ENCODE assay signal across 32 cellular contexts in the genomic region with DNA sequence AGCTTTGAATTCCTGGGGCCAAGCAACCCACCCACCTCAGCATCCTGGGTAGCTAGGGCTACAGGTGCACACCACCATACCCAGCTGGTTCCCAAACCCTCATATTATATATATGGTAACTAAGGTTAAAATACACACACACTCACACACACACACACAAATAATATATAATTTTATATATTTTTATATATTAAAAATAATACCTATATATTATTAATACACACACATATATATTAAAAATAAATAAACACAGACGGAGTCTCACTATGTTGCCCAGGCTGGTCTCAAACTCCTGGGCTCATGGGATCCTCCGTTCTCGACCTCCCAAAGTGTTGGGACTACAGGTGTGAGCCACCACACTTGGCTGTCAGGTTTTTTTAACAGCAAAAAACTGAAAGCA.
"Had no signal": no experiment of that assay in that cellular context is flagged by ENCODE, and none has a peak within 500 bp of the region (broad histone marks: within the 10 kb centered on the region; RNA-seq: fewer than 3 reads in every experiment).

No MANE protein-coding gene starts in this region.

- ATAC-seq: activated CD4-positive, alpha-beta T cell treated with anti-CD3 and anti-CD28 coated beads for 36 hours; activated CD4-positive, CD25-positive, alpha-beta regulatory T cell treated with anti-CD3 and anti-CD28 coated beads, Interleukin-2, amount 50 U/mL, for 24 hours; activated CD8-positive, alpha-beta memory T cell treated with anti-CD3 and anti-CD28 coated beads, Interleukin-2, amount 10 ng/mL, durations not matched to agents 7 days and 5 days; activated CD8-positive, alpha-beta T cell treated with anti-CD3 and anti-CD28 coated beads, Interleukin-2, amount 10 ng/mL, durations not matched to agents 7 days and 5 days; activated naive CD8-positive, alpha-beta T cell treated with anti-CD3 and anti-CD28 coated beads, Interleukin-2, amount 50 U/mL, for 24 hours had no signal

- DNase-seq: activated CD4-positive, alpha-beta memory T cell treated with anti-CD3 and anti-CD28 coated beads, Interleukin-2, amount 10 ng/mL, durations not matched to agents 7 days and 5 days; activated CD4-positive, alpha-beta T cell treated with anti-CD3 and anti-CD28 coated beads for 1 hour; activated CD4-positive, alpha-beta T cell treated with anti-CD3 and anti-CD28 coated beads for 36 hours; activated CD4-positive, alpha-beta T cell treated with anti-CD3 and anti-CD28 coated beads for 48 hours; activated CD4-positive, alpha-beta T cell treated with anti-CD3 and anti-CD28 coated beads, Interleukin-2, amount 10 ng/mL, durations not matched to agents 7 days and 5 days; activated CD4-positive, alpha-beta T cell treated with anti-CD3 and anti-CD28 coated beads, Interleukin-2, amount 50 U/mL, for 48 hours; activated CD4-positive, CD25-positive, alpha-beta regulatory T cell; activated CD8-positive, alpha-beta memory T cell treated with anti-CD3 and anti-CD28 coated beads for 24 hours; activated CD8-positive, alpha-beta memory T cell treated with anti-CD3 and anti-CD28 coated beads, Interleukin-2, amount 10 ng/mL, durations not matched to agents 7 days and 5 days; activated CD8-positive, alpha-beta memory T cell treated with anti-CD3 and anti-CD28 coated beads, Interleukin-2, amount 50 U/mL, for 48 hours; activated CD8-positive, alpha-beta T cell treated with anti-CD3 and anti-CD28 coated beads, Interleukin-2, amount 10 ng/mL, durations not matched to agents 7 days and 5 days; activated effector memory CD4-positive, alpha-beta T cell treated with Interleukin-2 at 50 U/mL for 16 hours; activated gamma-delta T cell; activated naive CD4-positive, alpha-beta T cell treated with anti-CD3 and anti-CD28 coated beads, Interleukin-2, amount 10 ng/mL, durations not matched to agents 7 days and 5 days; activated naive CD4-positive, alpha-beta T cell treated with Interleukin-2 at 50 U/mL for 16 hours; activated naive CD8-positive, alpha-beta T cell treated with anti-CD3 and anti-CD28 coated beads, Interleukin-2, amount 10 ng/mL, durations not matched to agents 7 days and 5 days; activated naive CD8-positive, alpha-beta T cell treated with anti-CD3 and anti-CD28 coated beads, Interleukin-2, amount 50 U/mL, for 24 hours; activated T-cell treated with anti-CD3 and anti-CD28 coated beads, Interleukin-2, amount 50 U/mL, for 24 hours; activated T-cell treated with anti-CD3 and anti-CD28 coated beads, Interleukin-2, amount 50 U/mL, for 48 hours; amygdala; anterior cingulate cortex; central memory CD4-positive, alpha-beta T cell; T-helper 1 cell; T-helper 2 cell; T-helper 9 cell had no signal

- H3K4me3 Mint-ChIP-seq: activated CD4-positive, alpha-beta memory T cell treated with anti-CD3 and anti-CD28 coated beads, Interleukin-2, amount 10 ng/mL, durations not matched to agents 7 days and 5 days; activated CD4-positive, alpha-beta T cell treated with anti-CD3 and anti-CD28 coated beads for 36 hours; activated CD4-positive, alpha-beta T cell treated with anti-CD3 and anti-CD28 coated beads, Interleukin-2, amount 10 ng/mL, durations not matched to agents 7 days and 5 days; activated CD8-positive, alpha-beta memory T cell treated with anti-CD3 and anti-CD28 coated beads, Interleukin-2, amount 10 ng/mL, durations not matched to agents 7 days and 5 days; activated CD8-positive, alpha-beta T cell treated with anti-CD3 and anti-CD28 coated beads, Interleukin-2, amount 10 ng/mL, durations not matched to agents 7 days and 5 days; activated naive CD4-positive, alpha-beta T cell treated with anti-CD3 and anti-CD28 coated beads, Interleukin-2, amount 10 ng/mL, durations not matched to agents 7 days and 5 days; activated naive CD4-positive, alpha-beta T cell treated with anti-CD3 and anti-CD28 coated beads, Interleukin-2, amount 50 U/mL, for 24 hours; activated naive CD8-positive, alpha-beta T cell; activated naive CD8-positive, alpha-beta T cell treated with anti-CD3 and anti-CD28 coated beads, Interleukin-2, amount 10 ng/mL, durations not matched to agents 7 days and 5 days; activated naive CD8-positive, alpha-beta T cell treated with anti-CD3 and anti-CD28 coated beads, Interleukin-2, amount 50 U/mL, for 24 hours; activated T-cell treated with anti-CD3 and anti-CD28 coated beads, Interleukin-2, amount 50 U/mL, for 24 hours; brain; T-helper 1 cell treated with Interleukin-12 subunit alpha and Interleukin-12 subunit beta and Interleukin-4 antibody, amounts not matched to agents 30 μg/mL and 1 μg/mL, for 36 hours; T-helper 2 cell treated with Interferon-gamma antibody and Interleukin-4, amounts not matched to agents 5 μg/mL and 100 μg/mL, for 36 hours had no signal

- H3K27me3 Mint-ChIP-seq: activated CD4-positive, alpha-beta memory T cell treated with anti-CD3 and anti-CD28 coated beads, Interleukin-2, amount 10 ng/mL, durations not matched to agents 7 days and 5 days; activated CD4-positive, alpha-beta T cell treated with anti-CD3 and anti-CD28 coated beads for 36 hours; activated CD4-positive, alpha-beta T cell treated with anti-CD3 and anti-CD28 coated beads, Interleukin-2, amount 10 ng/mL, durations not matched to agents 7 days and 5 days; activated CD8-positive, alpha-beta memory T cell treated with anti-CD3 and anti-CD28 coated beads, Interleukin-2, amount 10 ng/mL, durations not matched to agents 7 days and 5 days; activated naive CD4-positive, alpha-beta T cell treated with anti-CD3 and anti-CD28 coated beads, Interleukin-2, amount 10 ng/mL, durations not matched to agents 7 days and 5 days; activated naive CD4-positive, alpha-beta T cell treated with anti-CD3 and anti-CD28 coated beads, Interleukin-2, amount 50 U/mL, for 24 hours; activated naive CD8-positive, alpha-beta T cell; activated naive CD8-positive, alpha-beta T cell treated with anti-CD3 and anti-CD28 coated beads, Interleukin-2, amount 10 ng/mL, durations not matched to agents 7 days and 5 days; activated naive CD8-positive, alpha-beta T cell treated with anti-CD3 and anti-CD28 coated beads, Interleukin-2, amount 50 U/mL, for 24 hours; activated T-cell treated with anti-CD3 and anti-CD28 coated beads, Interleukin-2, amount 50 U/mL, for 24 hours; brain had no signal

- H3K4me1 Mint-ChIP-seq: activated naive CD4-positive, alpha-beta T cell treated with anti-CD3 and anti-CD28 coated beads, Interleukin-2, amount 10 ng/mL, durations not matched to agents 7 days and 5 days had no signal

- H3K27ac Mint-ChIP-seq: activated CD4-positive, alpha-beta memory T cell treated with anti-CD3 and anti-CD28 coated beads, Interleukin-2, amount 10 ng/mL, durations not matched to agents 7 days and 5 days; activated CD4-positive, alpha-beta T cell treated with anti-CD3 and anti-CD28 coated beads for 36 hours; activated CD4-positive, alpha-beta T cell treated with anti-CD3 and anti-CD28 coated beads, Interleukin-2, amount 10 ng/mL, durations not matched to agents 7 days and 5 days; activated CD8-positive, alpha-beta memory T cell treated with anti-CD3 and anti-CD28 coated beads, Interleukin-2, amount 10 ng/mL, durations not matched to agents 7 days and 5 days; activated CD8-positive, alpha-beta T cell treated with anti-CD3 and anti-CD28 coated beads, Interleukin-2, amount 10 ng/mL, durations not matched to agents 7 days and 5 days; activated naive CD4-positive, alpha-beta T cell treated with anti-CD3 and anti-CD28 coated beads, Interleukin-2, amount 10 ng/mL, durations not matched to agents 7 days and 5 days; activated naive CD4-positive, alpha-beta T cell treated with anti-CD3 and anti-CD28 coated beads, Interleukin-2, amount 50 U/mL, for 24 hours; activated naive CD8-positive, alpha-beta T cell; activated naive CD8-positive, alpha-beta T cell treated with anti-CD3 and anti-CD28 coated beads, Interleukin-2, amount 10 ng/mL, durations not matched to agents 7 days and 5 days; activated naive CD8-positive, alpha-beta T cell treated with anti-CD3 and anti-CD28 coated beads, Interleukin-2, amount 50 U/mL, for 24 hours; activated T-cell treated with anti-CD3 and anti-CD28 coated beads, Interleukin-2, amount 50 U/mL, for 24 hours; activated T-helper 2 cell treated with anti-CD3 and anti-CD28 coated beads, Interferon-gamma antibody, Interleukin-2, Interleukin-4, amounts not matched to agents 10 μg/mL and 5 μg/mL and 100 μg/mL, durations not matched to agents 14 hours and 24 hours and 36 hours; brain; T-helper 1 cell treated with Interleukin-12 subunit alpha and Interleukin-12 subunit beta and Interleukin-4 antibody, amounts not matched to agents 30 μg/mL and 1 μg/mL, for 36 hours; T-helper 2 cell treated with Interferon-gamma antibody and Interleukin-4, amounts not matched to agents 5 μg/mL and 100 μg/mL, for 36 hours had no signal

- H3K9me3 Mint-ChIP-seq: activated CD4-positive, alpha-beta memory T cell treated with anti-CD3 and anti-CD28 coated beads, Interleukin-2, amount 10 ng/mL, durations not matched to agents 7 days and 5 days; activated CD4-positive, alpha-beta T cell treated with anti-CD3 and anti-CD28 coated beads, Interleukin-2, amount 10 ng/mL, durations not matched to agents 7 days and 5 days; activated naive CD4-positive, alpha-beta T cell treated with anti-CD3 and anti-CD28 coated beads, Interleukin-2, amount 10 ng/mL, durations not matched to agents 7 days and 5 days; activated naive CD4-positive, alpha-beta T cell treated with anti-CD3 and anti-CD28 coated beads, Interleukin-2, amount 50 U/mL, for 24 hours; activated naive CD8-positive, alpha-beta T cell treated with anti-CD3 and anti-CD28 coated beads, Interleukin-2, amount 10 ng/mL, durations not matched to agents 7 days and 5 days; activated naive CD8-positive, alpha-beta T cell treated with anti-CD3 and anti-CD28 coated beads, Interleukin-2, amount 50 U/mL, for 24 hours; activated T-cell treated with anti-CD3 and anti-CD28 coated beads, Interleukin-2, amount 50 U/mL, for 24 hours; activated T-helper 2 cell treated with anti-CD3 and anti-CD28 coated beads, Interferon-gamma antibody, Interleukin-2, Interleukin-4, amounts not matched to agents 10 μg/mL and 5 μg/mL and 100 μg/mL, durations not matched to agents 14 hours and 24 hours and 36 hours; brain; T-helper 1 cell treated with Interleukin-12 subunit alpha and Interleukin-12 subunit beta and Interleukin-4 antibody, amounts not matched to agents 30 μg/mL and 1 μg/mL, for 36 hours; T-helper 2 cell treated with Interferon-gamma antibody and Interleukin-4, amounts not matched to agents 5 μg/mL and 100 μg/mL, for 36 hours had no signal
